ENCODE assay signal across 12 cellular contexts in the genomic region with DNA sequence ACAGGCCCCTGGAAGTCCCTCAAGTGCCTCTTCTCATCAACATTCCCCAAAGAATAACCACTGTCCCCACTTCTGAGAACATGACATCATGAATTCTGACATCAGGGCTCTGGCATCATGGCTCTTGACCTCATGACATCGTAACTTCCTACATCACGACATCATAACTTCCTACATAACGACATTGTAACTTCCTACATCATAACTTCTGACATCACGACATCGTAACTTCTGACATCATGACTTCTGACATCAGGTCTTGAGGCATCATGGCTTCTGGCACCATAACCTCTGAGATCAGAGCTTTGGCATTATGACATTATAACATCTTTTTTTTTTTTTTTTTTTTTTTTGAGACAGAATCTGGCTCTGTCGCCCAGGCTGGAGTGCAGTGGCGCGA.
"Had no signal": no experiment of that assay in that cellular context is flagged by ENCODE, and none has a peak within 500 bp of the region (broad histone marks: within the 10 kb centered on the region; RNA-seq: fewer than 3 reads in every experiment).

No MANE protein-coding gene starts in this region.

- DNase-seq: activated CD4-positive, alpha-beta T cell treated with anti-CD3 and anti-CD28 coated beads for 1 hour; activated CD4-positive, alpha-beta T cell treated with anti-CD3 and anti-CD28 coated beads, Interleukin-2, amount 50 U/mL, for 4 hours; activated naive CD4-positive, alpha-beta T cell treated with anti-CD3 and anti-CD28 coated beads for 36 hours; activated T-cell treated with anti-CD3 and anti-CD28 coated beads for 4 hours; dermis blood vessel endothelial cell; kidney glomerular epithelial cell; nucleus accumbens; retina had no signal

- ATAC-seq: natural killer cell treated with Interleukin-12 subunit alpha and Interleukin-12 subunit beta and Interleukin-15 and Interleukin-18, amount 100 ng/mL, for 72 hours; stimulated activated effector memory CD8-positive, alpha-beta T cell treated with anti-CD3 and anti-CD28 coated beads, Interleukin-12 subunit alpha, Interleukin-12 subunit beta, amount 100 ng/mL, for 72 hours had no signal

- H3K27ac ChIP-seq: ascending aorta, breast epithelium had no signal

- H3K27me3 ChIP-seq: ascending aorta, breast epithelium had no signal

- H3K36me3 ChIP-seq: ascending aorta, breast epithelium had no signal

- H3K9me3 ChIP-seq: ascending aorta, breast epithelium had no signal

- H3K4me1 ChIP-seq: breast epithelium had no signal

- H3K4me3 ChIP-seq: ascending aorta, breast epithelium had no signal
